In genomic region chr3:194937751-194938358, GRCh38 we compare ENCODE assay signal across 17 cellular contexts.
DNase-seq lines count a peak whose midpoint lies in the region; ATAC-seq and TF ChIP-seq lines count a peak whose summit lies in the region.
"Had no signal": no experiment of that assay in that cellular context is flagged by ENCODE, and none has a peak within 500 bp of the region (broad histone marks: within the 10 kb centered on the region; RNA-seq: fewer than 3 reads in every experiment).

No MANE protein-coding gene starts in this region.

- TF ChIP-seq CTCF in transverse colon (IDR thresholded peaks at IDR 0.05), result no peak

- no peaks in the 10 kb centered on the region for H3K36me3 ChIP-seq in transverse colon
- H3K36me3 ChIP-seq: BE2C had no signal

- no peak overlapping the region for H3K4me3 ChIP-seq in transverse colon

- in situ Hi-C loops in transverse colon (cut with MboI; ENCODE audit: low pct_ligation_motif_present in 1 of 4, low pct_unique_long_range_greater_than_20kb in 1 of 4, low sequenced_read_pairs in 3 of 4), result no loop called here

- no peaks in the 10 kb centered on the region for H3K9me3 ChIP-seq in transverse colon
- H3K9me3 ChIP-seq: BE2C had no signal

- H3K4me1 ChIP-seq in transverse colon, result no peaks in the 10 kb centered on the region
- H3K4me1 ChIP-seq: BE2C had no signal

- 89 to 100% methylated on average over 2 to 9 of the region's 9 CpGs for WGBS in transverse colon (ENCODE audit: low coverage in 1 of 2), 2 donors

- TF ChIP-seq POLR2A in transverse colon (IDR thresholded peaks at IDR 0.05), result no peak

- intact Hi-C loops in left colon (cut with DNase I, micrococcal nuclease) (no loop called here), transverse colon (cut with DNase I; ENCODE audit: low total_unique reads) (no loop called here)

- H3K27ac ChIP-seq in epithelial cell of prostate, result peak overlapping the region; percentile 27
- no peak overlapping the region for H3K27ac ChIP-seq in transverse colon
- no peak overlapping the region for H3K27ac ChIP-seq in substantia nigra (ENCODE audit: low read depth, low read length, poor library complexity, severe bottlenecking)
- H3K27ac ChIP-seq: 22Rv1, HL-60 had no signal

- DNase-seq in activated CD8-positive, alpha-beta memory T cell treated with anti-CD3 and anti-CD28 coated beads for 24 hours, result peak; percentile 13
- no peak for DNase-seq in activated CD8-positive, alpha-beta memory T cell treated with anti-CD3 and anti-CD28 coated beads, Interleukin-2, amount 50 U/mL, for 4 hours
- no peak for DNase-seq in epithelial cell of prostate (ENCODE audit: low read depth, low spot score)
- no peak for DNase-seq in left colon
- no peak for DNase-seq in transverse colon
- DNase-seq in substantia nigra (lab: John Stamatoyannopoulos, UW), result no peak
- DNase-seq in NCI-H2107 (lab: John Stamatoyannopoulos, UW), result no peak
- DNase-seq: BE2C; CD4-positive, alpha-beta T cell; H7; NCI-H146; NCI-H2081; NCI-H510A treated with DMSO at 0.1 percent for 48 hours; NCI-H82 had no signal

- peak; percentile 38 for TF ChIP-seq EP300 in transverse colon (IDR thresholded peaks at IDR 0.05; ENCODE audit: low read depth)

- peak; percentile 70 for ATAC-seq in left colon
- ATAC-seq in GM18498 (IDR thresholded peaks at IDR 0.05; ENCODE audit: unreplicated experiment), result no peak

- no peaks in the 10 kb centered on the region for H3K27me3 ChIP-seq in transverse colon
- H3K27me3 ChIP-seq: BE2C had no signal
